ENCODE assay signal across 9 cellular contexts in genomic region chr18:37441821-37442220, GRCh38.
"Had no signal": no experiment of that assay in that cellular context is flagged by ENCODE, and none has a peak within 500 bp of the region (broad histone marks: within the 10 kb centered on the region; RNA-seq: fewer than 3 reads in every experiment).

No MANE protein-coding gene starts in this region.

- H3K4me3 Mint-ChIP-seq: naive thymus-derived CD8-positive, alpha-beta T cell had no signal

- H3K27ac Mint-ChIP-seq: naive thymus-derived CD8-positive, alpha-beta T cell had no signal

- DNase-seq: effector memory CD4-positive, alpha-beta T cell; heart right ventricle; mammary epithelial cell; naive thymus-derived CD8-positive, alpha-beta T cell; small intestine; stimulated activated CD4-positive, alpha-beta T cell treated with anti-CD3 and anti-CD28 coated beads, Interleukin-12 subunit alpha, Interleukin-12 subunit beta, amount 100 ng/mL, for 4 hours; stimulated activated naive CD4-positive, alpha-beta T cell; stomach; transverse colon had no signal

- H3K36me3 Mint-ChIP-seq: naive thymus-derived CD8-positive, alpha-beta T cell had no signal
